ENCODE assay signal across 12 cellular contexts in genomic region chr11:955154-956049, GRCh38. TPM values are rescaled to one million over a fixed set of nuclear protein-coding genes. Genes with fewer than 3 reads are reported as not detected.
A peak's percentile ranks its signal among the peaks of the same experiment; 100 is the strongest.
DNase-seq lines count a peak whose midpoint lies in the region; ATAC-seq and TF ChIP-seq lines count a peak whose summit lies in the region.
"Had no signal": no experiment of that assay in that cellular context is flagged by ENCODE, and none has a peak within 500 bp of the region (broad histone marks: within the 10 kb centered on the region; RNA-seq: fewer than 3 reads in every experiment).

No MANE protein-coding gene starts in this region.

- H3K4me1 ChIP-seq in Panc1 (ENCODE audit: control insufficient read depth, insufficient read depth, low read length), result peaks cover 6% of the 10 kb centered on the region; the same call in 1 of the 2 replicates

- peaks cover 50% of the 10 kb centered on the region for H3K4me1 Mint-ChIP-seq in stimulated activated effector memory CD8-positive, alpha-beta T cell treated with anti-CD3 and anti-CD28 coated beads, Interleukin-12 subunit alpha, Interleukin-12 subunit beta, amount 100 ng/mL, for 72 hours

- no peak for DNase-seq in activated naive CD4-positive, alpha-beta T cell treated with anti-CD3 and anti-CD28 coated beads, Interleukin-2, amount 50 U/mL, for 72 hours (ENCODE audit: low spot score in 2 of 2)
- DNase-seq in activated naive CD4-positive, alpha-beta T cell treated with Interleukin-2 at 50 U/mL for 16 hours, result no peak
- DNase-seq in Panc1 (ENCODE audit: low read depth, low spot score) (no peak), iPS-NIHi7 (ENCODE audit: extremely low spot score) (peak; percentile 57), GM10266 (ENCODE audit: extremely low spot score) (no peak), T-helper 1 cell (no peak), anterior cingulate cortex (lab: John Stamatoyannopoulos, UW) (no peak)
- DNase-seq in stimulated activated effector memory CD8-positive, alpha-beta T cell treated with anti-CD3 and anti-CD28 coated beads, Interleukin-12 subunit alpha, Interleukin-12 subunit beta, amount 100 ng/mL, for 72 hours (ENCODE audit: low spot score in 2 of 2), result no peak
- DNase-seq: activated CD4-positive, alpha-beta memory T cell treated with anti-CD3 and anti-CD28 coated beads for 36 hours; AML-193; NCI-H1694 treated with DMSO at 0.1 percent for 48 hours; SHP77 treated with DMSO at 0.1 percent for 48 hours had no signal

- no TSS peak for BruUV-seq in Panc1 (replicated peaks; lab: Mats Ljungman, UMichigan)

- no peaks in the 10 kb centered on the region for H3K36me3 Mint-ChIP-seq in activated naive CD4-positive, alpha-beta T cell treated with anti-CD3 and anti-CD28 coated beads, Interleukin-2, amount 50 U/mL, for 72 hours
- H3K36me3 Mint-ChIP-seq in stimulated activated effector memory CD8-positive, alpha-beta T cell treated with anti-CD3 and anti-CD28 coated beads, Interleukin-12 subunit alpha, Interleukin-12 subunit beta, amount 100 ng/mL, for 72 hours, result peaks cover 11% of the 10 kb centered on the region

- intact Hi-C loops in Panc1 (cut with micrococcal nuclease; ENCODE audit: unreplicated experiment), result no loop called here

- peak overlapping the region; percentile 11 to 13 for H3K27ac Mint-ChIP-seq in activated naive CD4-positive, alpha-beta T cell treated with anti-CD3 and anti-CD28 coated beads, Interleukin-2, amount 50 U/mL, for 72 hours
- H3K27ac Mint-ChIP-seq in stimulated activated effector memory CD8-positive, alpha-beta T cell treated with anti-CD3 and anti-CD28 coated beads, Interleukin-12 subunit alpha, Interleukin-12 subunit beta, amount 100 ng/mL, for 72 hours, result peak overlapping the region; percentile 75
- H3K27ac Mint-ChIP-seq: activated CD4-positive, alpha-beta memory T cell treated with anti-CD3 and anti-CD28 coated beads for 36 hours had no signal

- no peak for ATAC-seq in activated naive CD4-positive, alpha-beta T cell treated with anti-CD3 and anti-CD28 coated beads, Interleukin-2, amount 50 U/mL, for 72 hours
- 0 out of 2 replicates have a peak, but pooled peaks have one; percentile 24 for ATAC-seq in Panc1
- no peak for ATAC-seq in stimulated activated effector memory CD8-positive, alpha-beta T cell treated with anti-CD3 and anti-CD28 coated beads, Interleukin-12 subunit alpha, Interleukin-12 subunit beta, amount 100 ng/mL, for 72 hours

- peaks cover 5% of the 10 kb centered on the region for H3K36me3 ChIP-seq in Panc1 (ENCODE audit: control insufficient read depth, insufficient read depth, low read length)

- no peak overlapping the region for H3K4me3 Mint-ChIP-seq in stimulated activated effector memory CD8-positive, alpha-beta T cell treated with anti-CD3 and anti-CD28 coated beads, Interleukin-12 subunit alpha, Interleukin-12 subunit beta, amount 100 ng/mL, for 72 hours
- H3K4me3 Mint-ChIP-seq: activated CD4-positive, alpha-beta memory T cell treated with anti-CD3 and anti-CD28 coated beads for 36 hours had no signal

- TF ChIP-seq CTCF in Panc1 (IDR thresholded peaks at IDR 0.05), result no peak
- TF ChIP-seq CTCF in GM10266 (IDR thresholded peaks at IDR 0.05; ENCODE audit: control insufficient read depth, insufficient read depth, low read depth, missing control alignments), result no peak

- H3K9me3 ChIP-seq in Panc1 (ENCODE audit: control insufficient read depth, insufficient read depth, low read depth, low read length), result no peaks in the 10 kb centered on the region

- no peaks in the 10 kb centered on the region for H3K27me3 ChIP-seq in Panc1 (ENCODE audit: control insufficient read depth, insufficient read depth, low read length)

- no peak overlapping the region for H3K4me3 ChIP-seq in Panc1 (ENCODE audit: low read depth in 2 of 2, low read length in 2 of 2)

- CTCF ChIA-PET in Panc1 (lab: Charles Lee), result interaction anchor here (1.0 kb wide), 1 partner anchor 60 kb away, joined by 4 read pairs; no protein-coding TSS in a partner anchor

- in situ Hi-C loops in Panc1 (cut with HindIII; ENCODE audit: low pct_unique_long_range_greater_than_20kb, low sequenced_read_pairs), result no loop called here

- H3K9me3 Mint-ChIP-seq in activated naive CD4-positive, alpha-beta T cell treated with anti-CD3 and anti-CD28 coated beads, Interleukin-2, amount 50 U/mL, for 72 hours, result no peaks in the 10 kb centered on the region
- H3K9me3 Mint-ChIP-seq in stimulated activated effector memory CD8-positive, alpha-beta T cell treated with anti-CD3 and anti-CD28 coated beads, Interleukin-12 subunit alpha, Interleukin-12 subunit beta, amount 100 ng/mL, for 72 hours, result no peaks in the 10 kb centered on the region
- H3K9me3 Mint-ChIP-seq: activated CD4-positive, alpha-beta memory T cell treated with anti-CD3 and anti-CD28 coated beads for 36 hours had no signal

- no peak overlapping the region for H3K27ac ChIP-seq in Panc1 (ENCODE audit: low read length)

- POLR2A ChIA-PET in Panc1 (lab: Charles Lee), result interaction anchor here (0.5 to 0.6 kb wide), 2 partner anchors 20 to 40 kb away, joined by 3 read pairs; no protein-coding TSS in a partner anchor

RNA-seq across cellular contexts. Expression of gene AP2A2, which starts 29.7 kb away (rescaled TPM):
- 10 to 100 TPM; 37.3 to 58.0 TPM for total RNA-seq in activated naive CD4-positive, alpha-beta T cell treated with anti-CD3 and anti-CD28 coated beads, Interleukin-2, amount 50 U/mL, for 72 hours
- total RNA-seq in Panc1 (2021; ENCODE audit: unreplicated experiment), result 123 TPM
- 238 TPM for polyA plus RNA-seq in Panc1 (2012; ENCODE audit: insufficient read length)

RNA-seq across cellular contexts. Expression of gene CHID1, which starts 44.8 kb away (rescaled TPM):
- total RNA-seq in activated naive CD4-positive, alpha-beta T cell treated with anti-CD3 and anti-CD28 coated beads, Interleukin-2, amount 50 U/mL, for 72 hours, result 10 to 100 TPM; 49.1 to 62.6 TPM
- 224 TPM for total RNA-seq in Panc1 (2021; ENCODE audit: unreplicated experiment)
- polyA plus RNA-seq in Panc1 (2012; ENCODE audit: insufficient read length), result 247 TPM
